Comparison of ENCODE assay signal across 9 cellular contexts in genomic region chr14:67987596-67987995, GRCh38.
DNase-seq lines count a peak whose midpoint lies in the region; ATAC-seq, FAIRE-seq and TF ChIP-seq lines count a peak whose summit lies in the region.
"Had no signal": no experiment of that assay in that cellular context is flagged by ENCODE, and none has a peak within 500 bp of the region (broad histone marks: within the 10 kb centered on the region; RNA-seq: fewer than 3 reads in every experiment).

No MANE protein-coding gene starts in this region.

- H3K4me3 ChIP-seq in sigmoid colon = peak overlapping the region in 1 of 4 donors; percentile 3

- no peaks in the 10 kb centered on the region for H3K36me3 ChIP-seq in sigmoid colon

- intact Hi-C loops in sigmoid colon (cut with DNase I) = no loop called here

- ATAC-seq in foreskin keratinocyte (no peak), HG03378 (IDR thresholded peaks at IDR 0.05; ENCODE audit: unreplicated experiment) (no peak), HG02623 (IDR thresholded peaks at IDR 0.05; ENCODE audit: unreplicated experiment) (no peak)

- H3K27ac ChIP-seq in foreskin keratinocyte (peak overlapping the region; percentile 77), sigmoid colon (peak overlapping the region; percentile 54 to 78 (median 64))

- TF ChIP-seq CTCF in foreskin keratinocyte (conservative IDR thresholded peaks at IDR 0.05) = no peak
- no peak for TF ChIP-seq CTCF in sigmoid colon (IDR thresholded peaks at IDR 0.05)

- peak; percentile 75 for FAIRE-seq in TTC549 (lab: Jason Lieb, UNC)

- no peak for TF ChIP-seq POLR2A in sigmoid colon (IDR thresholded peaks at IDR 0.05)

- H3K27me3 ChIP-seq in foreskin keratinocyte (no peaks in the 10 kb centered on the region), sigmoid colon (no peaks in the 10 kb centered on the region)

- TF ChIP-seq EP300 in sigmoid colon (IDR thresholded peaks at IDR 0.05) = no peak

- H3K4me1 ChIP-seq in foreskin keratinocyte (peaks cover 19% of the 10 kb centered on the region), sigmoid colon (peaks cover 0 to 28% (median 14%) of the 10 kb centered on the region in 4 donors)

- DNase-seq in GF-D8 (lab: John Stamatoyannopoulos, UW) (peak; percentile 30), foreskin keratinocyte (peak in 1 of 2 donors; percentile 73), sigmoid colon (no peak), LoVo (ENCODE audit: low spot score) (no peak), NCI-H748 (lab: John Stamatoyannopoulos, UW; ENCODE audit: unreplicated experiment) (no peak)
- DNase-seq: aorta had no signal

- 46 to 58% methylated on average over 5 of the region's 5 CpGs for WGBS in sigmoid colon, 2 donors

- no peaks in the 10 kb centered on the region for H3K9me3 ChIP-seq in sigmoid colon
